28 cellular contexts compared by ENCODE assay signal in the genomic region with DNA sequence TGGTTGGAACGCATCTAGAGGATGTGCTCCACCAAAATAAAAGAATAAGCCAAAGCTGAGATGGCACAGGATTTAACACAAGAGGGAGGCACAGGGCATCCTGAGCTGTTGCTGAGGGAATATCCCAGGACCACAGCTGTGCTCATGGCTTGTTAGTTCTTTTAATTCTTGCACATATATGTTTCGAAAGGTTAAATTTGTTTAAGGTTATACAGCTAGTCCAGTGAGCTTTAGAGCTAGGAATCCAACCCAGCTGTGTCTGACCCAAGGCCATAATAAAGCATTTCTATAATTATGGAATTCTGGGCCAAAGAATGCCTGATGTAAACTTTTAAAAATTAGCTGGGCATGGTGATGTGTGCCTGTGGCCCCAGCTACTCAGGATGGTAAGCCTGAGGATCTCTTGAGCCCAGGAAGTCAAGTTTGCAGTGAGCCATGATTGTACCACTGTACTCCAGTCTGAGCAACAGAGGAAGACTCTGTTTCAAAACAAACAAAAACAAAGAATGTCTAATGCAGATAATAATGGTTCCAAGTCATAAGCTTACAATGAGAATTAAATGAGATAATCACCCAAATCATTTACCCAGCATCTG.
"Had no signal": no experiment of that assay in that cellular context is flagged by ENCODE, and none has a peak within 500 bp of the region (broad histone marks: within the 10 kb centered on the region; RNA-seq: fewer than 3 reads in every experiment).

No MANE protein-coding gene starts in this region.

- H3K4me3 Mint-ChIP-seq: dendritic cell treated with granulocyte-macrophage colony-stimulating factor and Interleukin-4, amounts not matched to agents 40 ng/mL and 50 ng/mL, for 4 days; endodermal cell; mesothelial cell of epicardium; naive thymus-derived CD4-positive, alpha-beta T cell; nephron; neural progenitor cell; stimulated activated naive B cell treated with anti-CD40 and anti-IgM and Interleukin-4, amounts not matched to agents 10 μg/mL and 1 μg/mL and 100 μg/mL, for 72 hours; stimulated activated naive CD8-positive, alpha-beta T cell treated with anti-CD3 and anti-CD28 coated beads, Interleukin-15, Interleukin-2, amounts not matched to agents 100 ng/mL and 50 ng/mL, for 24 hours had no signal

- H3K4me1 ChIP-seq: colonic mucosa, gastroesophageal sphincter, heart left ventricle, left lung, neural progenitor cell, parathyroid adenoma, right lobe of liver, tibial nerve, upper lobe of left lung, uterus had no signal

- DNase-seq: colonic mucosa; effector CD8-positive, alpha-beta T cell; endodermal cell; heart left ventricle; left cardiac atrium; left lung; mesenchymal stem cell; naive thymus-derived CD4-positive, alpha-beta T cell; right lobe of liver; small intestine; stimulated activated CD4-positive, alpha-beta T cell treated with anti-CD3 and anti-CD28 coated beads, Interleukin-15, amount 100 ng/mL, for 24 hours; stimulated activated CD4-positive, alpha-beta T cell treated with anti-CD3 and anti-CD28 coated beads, Interleukin-2, amount 100 ng/mL, for 48 hours; stimulated activated naive B cell treated with anti-CD40 and anti-IgM and Interleukin-4, amounts not matched to agents 10 μg/mL and 1 μg/mL and 100 μg/mL, for 72 hours; upper lobe of left lung; uterus had no signal

- H3K27ac Mint-ChIP-seq: dendritic cell treated with granulocyte-macrophage colony-stimulating factor and Interleukin-4, amounts not matched to agents 40 ng/mL and 50 ng/mL, for 4 days; endodermal cell; mesothelial cell of epicardium; naive thymus-derived CD4-positive, alpha-beta T cell; neural progenitor cell; progenitor cell of endocrine pancreas; stimulated activated naive B cell treated with anti-CD40 and anti-IgM and Interleukin-4, amounts not matched to agents 10 μg/mL and 1 μg/mL and 100 μg/mL, for 72 hours; stimulated activated naive CD8-positive, alpha-beta T cell treated with anti-CD3 and anti-CD28 coated beads, Interleukin-15, Interleukin-2, amounts not matched to agents 100 ng/mL and 50 ng/mL, for 24 hours had no signal

- H3K4me1 Mint-ChIP-seq: endodermal cell; mesothelial cell of epicardium; naive thymus-derived CD4-positive, alpha-beta T cell; stimulated activated naive B cell treated with anti-CD40 and anti-IgM and Interleukin-4, amounts not matched to agents 10 μg/mL and 1 μg/mL and 100 μg/mL, for 72 hours had no signal

- H3K9me3 ChIP-seq: colonic mucosa, left lung, right lobe of liver, thoracic aorta, tibial nerve, uterus had no signal

- H3K27me3 Mint-ChIP-seq: stimulated activated naive CD8-positive, alpha-beta T cell treated with anti-CD3 and anti-CD28 coated beads, Interleukin-15, Interleukin-2, amounts not matched to agents 100 ng/mL and 50 ng/mL, for 24 hours had no signal

- H3K4me3 ChIP-seq: colonic mucosa, gastroesophageal sphincter, heart left ventricle, hepatocyte, left lung, neural progenitor cell, right lobe of liver, thoracic aorta, tibial nerve, upper lobe of left lung, uterus had no signal

- ATAC-seq: esophagus mucosa; gastroesophageal sphincter; heart left ventricle; left cardiac atrium; left lung; naive thymus-derived CD4-positive, alpha-beta T cell; right lobe of liver; stimulated activated naive B cell treated with anti-CD40 and anti-IgM and Interleukin-4, amounts not matched to agents 10 μg/mL and 1 μg/mL and 100 μg/mL, for 72 hours had no signal

- H3K36me3 ChIP-seq: colonic mucosa, gastroesophageal sphincter, heart left ventricle, left lung, neural progenitor cell, right lobe of liver, thoracic aorta, tibial nerve, upper lobe of left lung, uterus had no signal

- H3K36me3 Mint-ChIP-seq: mesothelial cell of epicardium, neural progenitor cell had no signal

- H3K27me3 ChIP-seq: colonic mucosa, gastroesophageal sphincter, hepatocyte, left lung, neural progenitor cell, right lobe of liver, tibial nerve, upper lobe of left lung, uterus had no signal

- H3K27ac ChIP-seq: colonic mucosa, epithelial cell of prostate, gastroesophageal sphincter, heart left ventricle, hepatocyte, left lung, neural progenitor cell, parathyroid adenoma, right lobe of liver, thoracic aorta, tibial nerve, upper lobe of left lung, uterus had no signal

- H3K9me3 Mint-ChIP-seq: dendritic cell treated with granulocyte-macrophage colony-stimulating factor and Interleukin-4, amounts not matched to agents 40 ng/mL and 50 ng/mL, for 4 days; nephron; neural progenitor cell; stimulated activated naive CD8-positive, alpha-beta T cell treated with anti-CD3 and anti-CD28 coated beads, Interleukin-15, Interleukin-2, amounts not matched to agents 100 ng/mL and 50 ng/mL, for 24 hours had no signal
